8 cellular contexts compared by ENCODE assay signal in genomic region chr10:29496341-29497162, GRCh38.
DNase-seq lines count a peak whose midpoint lies in the region; ATAC-seq and TF ChIP-seq lines count a peak whose summit lies in the region.

No MANE protein-coding gene starts in this region.

- H3K4me2 ChIP-seq in OCI-LY1 (ENCODE audit: low read length) = no peak overlapping the region

- H3K36me3 Mint-ChIP-seq in activated T-cell treated with anti-CD3 and anti-CD28 coated beads, Interleukin-2, amount 50 U/mL, for 72 hours (ENCODE audit: insufficient read depth in 2 of 2) = peaks cover 0 to 2% of the 10 kb centered on the region in 2 donors
- peaks cover 12% of the 10 kb centered on the region for H3K36me3 Mint-ChIP-seq in neural crest cell (ENCODE audit: low read depth)

- no peak overlapping the region for H3K27ac Mint-ChIP-seq in activated T-cell treated with anti-CD3 and anti-CD28 coated beads, Interleukin-2, amount 50 U/mL, for 72 hours
- no peak overlapping the region for H3K27ac Mint-ChIP-seq in neural crest cell (ENCODE audit: unreplicated experiment)

- H3K4me3 Mint-ChIP-seq in activated T-cell treated with anti-CD3 and anti-CD28 coated beads, Interleukin-2, amount 50 U/mL, for 72 hours = no peak overlapping the region
- no peak overlapping the region for H3K4me3 Mint-ChIP-seq in neural crest cell

- H3K4me1 Mint-ChIP-seq in activated T-cell treated with anti-CD3 and anti-CD28 coated beads, Interleukin-2, amount 50 U/mL, for 72 hours (ENCODE audit: low read depth) = peaks cover 11% of the 10 kb centered on the region
- H3K4me1 Mint-ChIP-seq in neural crest cell = peaks cover 11% of the 10 kb centered on the region

- H3K4me3 ChIP-seq in OCI-LY1 (ENCODE audit: low read depth, low read length, poor library complexity, severe bottlenecking) (no peak overlapping the region), fibroblast of the aortic adventitia (ENCODE audit: low read depth, low read length) (no peak overlapping the region)

- no peaks in the 10 kb centered on the region for H3K27me3 Mint-ChIP-seq in activated T-cell treated with anti-CD3 and anti-CD28 coated beads, Interleukin-2, amount 50 U/mL, for 72 hours (ENCODE audit: low read depth)
- H3K27me3 Mint-ChIP-seq in neural crest cell (ENCODE audit: low read depth) = no peaks in the 10 kb centered on the region

- no peaks in the 10 kb centered on the region for H3K9me2 ChIP-seq in OCI-LY1 (ENCODE audit: low read depth, low read length)

- H3K27ac ChIP-seq in OCI-LY1 (ENCODE audit: low read depth, low read length, poor library complexity, severe bottlenecking) (no peak overlapping the region), substantia nigra (ENCODE audit: low read depth, low read length, poor library complexity, severe bottlenecking) (no peak overlapping the region)

- H3K9ac ChIP-seq in OCI-LY1 (ENCODE audit: low read length) = no peak overlapping the region

- H2AFZ ChIP-seq in OCI-LY1 (ENCODE audit: low read length) = no peak overlapping the region

- DNase-seq in NCI-H1417 (lab: John Stamatoyannopoulos, UW) = peak; percentile 53 to 82 (median 57)
- DNase-seq in NCI-H1417 treated with DMSO at 0.1 percent for 48 hours (lab: John Stamatoyannopoulos, UW) = no peak
- peak; percentile 70 to 71 for DNase-seq in activated T-cell treated with anti-CD3 and anti-CD28 coated beads, Interleukin-2, amount 50 U/mL, for 72 hours
- peak; percentile 63 for DNase-seq in fibroblast of the aortic adventitia (ENCODE audit: low read depth)
- DNase-seq in neural crest cell (ENCODE audit: low read depth, low spot score) = peak; percentile 83
- DNase-seq in substantia nigra (lab: John Stamatoyannopoulos, UW) = peak in 39 of 49 donors; percentile 7 to 76 (median 46)

- no peaks in the 10 kb centered on the region for H3K9me3 ChIP-seq in OCI-LY1 (ENCODE audit: low read length)

- peak; percentile 92 for TF ChIP-seq CTCF in OCI-LY1 (IDR thresholded peaks at IDR 0.05; ENCODE audit: low read length)
- peak; percentile 98 for TF ChIP-seq CTCF in fibroblast of the aortic adventitia (IDR thresholded peaks at IDR 0.05; ENCODE audit: insufficient read depth, low read length)
- peak; percentile 92 for TF ChIP-seq CTCF in neural crest cell (conservative IDR thresholded peaks at IDR 0.05)

- no peaks in the 10 kb centered on the region for H3K9me3 Mint-ChIP-seq in activated T-cell treated with anti-CD3 and anti-CD28 coated beads, Interleukin-2, amount 50 U/mL, for 72 hours
- no peaks in the 10 kb centered on the region for H3K9me3 Mint-ChIP-seq in neural crest cell

- H3K4me1 ChIP-seq in OCI-LY1 (ENCODE audit: insufficient read depth, low read length, severe bottlenecking) = no peaks in the 10 kb centered on the region

- H3K79me2 ChIP-seq in OCI-LY1 (ENCODE audit: insufficient read depth, low read length) = no peaks in the 10 kb centered on the region

- H3K36me3 ChIP-seq in OCI-LY1 (ENCODE audit: insufficient read depth, low read length) = no peaks in the 10 kb centered on the region

- no peaks in the 10 kb centered on the region for H3K27me3 ChIP-seq in OCI-LY1 (ENCODE audit: insufficient read depth, low read length)

- no peaks in the 10 kb centered on the region for H4K20me1 ChIP-seq in OCI-LY1 (ENCODE audit: insufficient read depth, low read length)

- ATAC-seq in HG02973 (IDR thresholded peaks at IDR 0.05; ENCODE audit: unreplicated experiment) = peak; percentile 60
- ATAC-seq in activated T-cell treated with anti-CD3 and anti-CD28 coated beads, Interleukin-2, amount 50 U/mL, for 72 hours (replicated peaks in 1 of 2) = peak; percentile 75 to 78

- H3F3A ChIP-seq in OCI-LY1 (ENCODE audit: insufficient read depth, low read length) = no peaks in the 10 kb centered on the region
